Comparison of ENCODE assay signal across 16 cellular contexts in genomic region chr2:169162613-169163012, GRCh38.
DNase-seq lines count a peak whose midpoint lies in the region; ATAC-seq and TF ChIP-seq lines count a peak whose summit lies in the region.
"Had no signal": no experiment of that assay in that cellular context is flagged by ENCODE, and none has a peak within 500 bp of the region (broad histone marks: within the 10 kb centered on the region; RNA-seq: fewer than 3 reads in every experiment).

No MANE protein-coding gene starts in this region.

- H3K4me3 Mint-ChIP-seq in glutamatergic neuron (ENCODE audit: unreplicated experiment), result no peak overlapping the region
- H3K4me3 Mint-ChIP-seq in effector memory CD8-positive, alpha-beta T cell, result no peak overlapping the region
- H3K4me3 Mint-ChIP-seq: B cell; CD4-positive, alpha-beta T cell; HFFc6 had no signal

- H3K4me1 ChIP-seq in right atrium auricular region (no peaks in the 10 kb centered on the region), esophagus squamous epithelium (no peaks in the 10 kb centered on the region)

- no peaks in the 10 kb centered on the region for H3K9me3 ChIP-seq in right atrium auricular region
- no peaks in the 10 kb centered on the region for H3K9me3 ChIP-seq in esophagus squamous epithelium

- no peak for DNase-seq in Right ventricle myocardium inferior (ENCODE audit: missing footprints)
- DNase-seq in right atrium auricular region (ENCODE audit: low spot score), result no peak
- peak; percentile 13 for DNase-seq in OCI-M1 (lab: John Stamatoyannopoulos, UW)
- peak; percentile 34 for DNase-seq in glutamatergic neuron
- DNase-seq in esophagus squamous epithelium (lab: John Stamatoyannopoulos, UW), result no peak
- no peak for DNase-seq in effector memory CD8-positive, alpha-beta T cell
- DNase-seq in NK-92 (lab: John Stamatoyannopoulos, UW; ENCODE audit: unreplicated experiment), result no peak
- DNase-seq: C1 segment of cervical spinal cord; Calu3; CD4-positive, alpha-beta T cell; DMS 273 treated with DMSO at 0.1 percent for 48 hours; HCEC 1CT; HFFc6 had no signal

- no peaks in the 10 kb centered on the region for H3K36me3 Mint-ChIP-seq in glutamatergic neuron (ENCODE audit: unreplicated experiment)
- no peaks in the 10 kb centered on the region for H3K36me3 Mint-ChIP-seq in effector memory CD8-positive, alpha-beta T cell (ENCODE audit: insufficient read depth)

- no peak overlapping the region for H3K4me3 ChIP-seq in right atrium auricular region
- H3K4me3 ChIP-seq in esophagus squamous epithelium, result no peak overlapping the region

- intact Hi-C loops in Right ventricle myocardium inferior (cut with DNase I) (no loop called here), esophagus squamous epithelium (cut with DNase I) (no loop called here)

- no peaks in the 10 kb centered on the region for H3K27me3 Mint-ChIP-seq in glutamatergic neuron (ENCODE audit: unreplicated experiment)
- H3K27me3 Mint-ChIP-seq in effector memory CD8-positive, alpha-beta T cell, result peaks cover 25% of the 10 kb centered on the region in 2 donors

- no peak for TF ChIP-seq CTCF in right atrium auricular region (IDR thresholded peaks at IDR 0.05)
- TF ChIP-seq CTCF in glutamatergic neuron (IDR thresholded peaks at IDR 0.05; ENCODE audit: partially characterized antibody, unreplicated experiment), result no peak
- TF ChIP-seq CTCF in esophagus squamous epithelium (IDR thresholded peaks at IDR 0.05), result no peak

- H3K9me3 Mint-ChIP-seq in glutamatergic neuron (ENCODE audit: unreplicated experiment), result no peaks in the 10 kb centered on the region
- H3K9me3 Mint-ChIP-seq in effector memory CD8-positive, alpha-beta T cell, result no peaks in the 10 kb centered on the region
- H3K9me3 Mint-ChIP-seq: CD4-positive, alpha-beta T cell had no signal

- TF ChIP-seq POLR2A in esophagus squamous epithelium (IDR thresholded peaks at IDR 0.05), result no peak

- TF ChIP-seq RAD21 in Ishikawa (IDR thresholded peaks at IDR 0.05; ENCODE audit: low read depth), result no peak

- H3K27ac Mint-ChIP-seq in glutamatergic neuron (ENCODE audit: unreplicated experiment), result no peak overlapping the region
- H3K27ac Mint-ChIP-seq in effector memory CD8-positive, alpha-beta T cell, result no peak overlapping the region
- H3K27ac Mint-ChIP-seq: B cell; CD4-positive, alpha-beta T cell; HFFc6 had no signal

- H3K4me1 Mint-ChIP-seq in glutamatergic neuron (ENCODE audit: low read depth, unreplicated experiment), result peaks cover 2% of the 10 kb centered on the region
- H3K4me1 Mint-ChIP-seq in effector memory CD8-positive, alpha-beta T cell (ENCODE audit: low read depth in 2 of 2), result no peaks in the 10 kb centered on the region
- H3K4me1 Mint-ChIP-seq: B cell had no signal

- H3K36me3 ChIP-seq in right atrium auricular region, result no peaks in the 10 kb centered on the region
- H3K36me3 ChIP-seq in esophagus squamous epithelium, result no peaks in the 10 kb centered on the region

- H3K27me3 ChIP-seq in right atrium auricular region (no peaks in the 10 kb centered on the region), esophagus squamous epithelium (peaks cover 0 to 20% (median 0%) of the 10 kb centered on the region in 4 donors)

- no peak for TF ChIP-seq EP300 in Ishikawa (IDR thresholded peaks at IDR 0.05; ENCODE audit: borderline replicate concordance)

- ATAC-seq in Right ventricle myocardium inferior, result peak; percentile 46
- no peak for ATAC-seq in effector memory CD8-positive, alpha-beta T cell (replicated peaks)

- no peak overlapping the region for H3K27ac ChIP-seq in right atrium auricular region
- no peak overlapping the region for H3K27ac ChIP-seq in esophagus squamous epithelium
- H3K27ac ChIP-seq: HL-60 had no signal

- WGBS in esophagus squamous epithelium, 2 donors, result 77 to 88% methylated on average over 4 of the region's 4 CpGs

TF ChIP-seq in Ishikawa, 13 proteins besides CTCF, POLR2A, EP300 and RAD21:
- no peak for TF ChIP-seq CEBPB (IDR thresholded peaks at IDR 0.05)
- TF ChIP-seq TEAD4 (IDR thresholded peaks at IDR 0.05), result no peak
- no peak for TF ChIP-seq NFIC (IDR thresholded peaks at IDR 0.05)
- no peak for TF ChIP-seq TCF12 (IDR thresholded peaks at IDR 0.05; ENCODE audit: low read depth)
- peak; percentile 45 for TF ChIP-seq USF1 (IDR thresholded peaks at IDR 0.05)

Comparison
In these comparisons a context has a peak if more than half of its experiments do, and no peak if none do; other contexts are left out.
1. DNase-seq: peak in OCI-M1 (single experiment) and glutamatergic neuron (single experiment); none in Right ventricle myocardium inferior (single experiment), right atrium auricular region (single experiment), esophagus squamous epithelium (single experiment), effector memory CD8-positive, alpha-beta T cell (0 of 3) and NK-92 (single experiment).